In the genomic region with DNA sequence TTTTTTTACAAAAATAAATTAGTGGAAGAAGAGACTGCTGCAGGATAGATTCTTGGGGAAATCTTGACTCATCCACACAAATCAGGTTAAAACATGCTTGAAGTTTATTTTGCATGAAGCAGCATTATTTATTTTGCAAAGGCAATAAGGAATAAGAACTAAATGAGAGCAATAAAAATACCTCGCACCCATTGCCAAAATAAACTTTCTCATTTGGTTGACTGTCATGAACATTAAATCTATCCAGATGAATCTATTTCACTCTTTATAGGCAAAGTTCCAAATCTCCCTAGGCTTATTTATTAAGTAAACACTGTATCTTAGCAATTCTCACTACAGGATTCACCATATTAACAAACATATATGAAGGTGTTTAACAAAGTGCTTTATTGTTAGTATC, we compare ENCODE assay signal across 1 cellular context.
TF ChIP-seq lines count a peak whose summit lies in the region.

No MANE protein-coding gene starts in this region.

TF ChIP-seq in HepG2, 621 proteins besides CTCF, POLR2A, EP300 and RAD21 (continued from another document):
- TF ChIP-seq, protein P1, sequence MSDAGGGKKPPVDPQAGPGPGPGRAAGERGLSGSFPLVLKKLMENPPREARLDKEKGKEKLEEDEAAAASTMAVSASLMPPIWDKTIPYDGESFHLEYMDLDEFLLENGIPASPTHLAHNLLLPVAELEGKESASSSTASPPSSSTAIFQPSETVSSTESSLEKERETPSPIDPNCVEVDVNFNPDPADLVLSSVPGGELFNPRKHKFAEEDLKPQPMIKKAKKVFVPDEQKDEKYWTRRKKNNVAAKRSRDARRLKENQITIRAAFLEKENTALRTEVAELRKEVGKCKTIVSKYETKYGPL (CRISPR knock-in tag; IDR thresholded peaks at IDR 0.05) = no peak
- TF ChIP-seq ETV5 (CRISPR knock-in tag; IDR thresholded peaks at IDR 0.05; ENCODE audit: borderline replicate concordance) (no peak), ZNF256 (CRISPR knock-in tag; conservative IDR thresholded peaks at IDR 0.05) (no peak), ATF7 (IDR thresholded peaks at IDR 0.05) (no peak), ATF7 (CRISPR knock-in tag; IDR thresholded peaks at IDR 0.05) (no peak), KLF11 (CRISPR knock-in tag; IDR thresholded peaks at IDR 0.05) (no peak), ZNF839 (CRISPR knock-in tag; IDR thresholded peaks at IDR 0.05; ENCODE audit: borderline replicate concordance) (no peak), ATRX (CRISPR knock-in tag; IDR thresholded peaks at IDR 0.05; ENCODE audit: borderline replicate concordance) (no peak), NRL (CRISPR knock-in tag; IDR thresholded peaks at IDR 0.05; ENCODE audit: borderline replicate concordance) (no peak), NFYC (CRISPR knock-in tag; IDR thresholded peaks at IDR 0.05) (no peak), TAF1 (CRISPR knock-in tag; IDR thresholded peaks at IDR 0.05) (no peak), TRIM24 (CRISPR knock-in tag; IDR thresholded peaks at IDR 0.05) (no peak), HOXA3 (CRISPR knock-in tag; IDR thresholded peaks at IDR 0.05) (no peak)
- TF ChIP-seq, protein P2, sequence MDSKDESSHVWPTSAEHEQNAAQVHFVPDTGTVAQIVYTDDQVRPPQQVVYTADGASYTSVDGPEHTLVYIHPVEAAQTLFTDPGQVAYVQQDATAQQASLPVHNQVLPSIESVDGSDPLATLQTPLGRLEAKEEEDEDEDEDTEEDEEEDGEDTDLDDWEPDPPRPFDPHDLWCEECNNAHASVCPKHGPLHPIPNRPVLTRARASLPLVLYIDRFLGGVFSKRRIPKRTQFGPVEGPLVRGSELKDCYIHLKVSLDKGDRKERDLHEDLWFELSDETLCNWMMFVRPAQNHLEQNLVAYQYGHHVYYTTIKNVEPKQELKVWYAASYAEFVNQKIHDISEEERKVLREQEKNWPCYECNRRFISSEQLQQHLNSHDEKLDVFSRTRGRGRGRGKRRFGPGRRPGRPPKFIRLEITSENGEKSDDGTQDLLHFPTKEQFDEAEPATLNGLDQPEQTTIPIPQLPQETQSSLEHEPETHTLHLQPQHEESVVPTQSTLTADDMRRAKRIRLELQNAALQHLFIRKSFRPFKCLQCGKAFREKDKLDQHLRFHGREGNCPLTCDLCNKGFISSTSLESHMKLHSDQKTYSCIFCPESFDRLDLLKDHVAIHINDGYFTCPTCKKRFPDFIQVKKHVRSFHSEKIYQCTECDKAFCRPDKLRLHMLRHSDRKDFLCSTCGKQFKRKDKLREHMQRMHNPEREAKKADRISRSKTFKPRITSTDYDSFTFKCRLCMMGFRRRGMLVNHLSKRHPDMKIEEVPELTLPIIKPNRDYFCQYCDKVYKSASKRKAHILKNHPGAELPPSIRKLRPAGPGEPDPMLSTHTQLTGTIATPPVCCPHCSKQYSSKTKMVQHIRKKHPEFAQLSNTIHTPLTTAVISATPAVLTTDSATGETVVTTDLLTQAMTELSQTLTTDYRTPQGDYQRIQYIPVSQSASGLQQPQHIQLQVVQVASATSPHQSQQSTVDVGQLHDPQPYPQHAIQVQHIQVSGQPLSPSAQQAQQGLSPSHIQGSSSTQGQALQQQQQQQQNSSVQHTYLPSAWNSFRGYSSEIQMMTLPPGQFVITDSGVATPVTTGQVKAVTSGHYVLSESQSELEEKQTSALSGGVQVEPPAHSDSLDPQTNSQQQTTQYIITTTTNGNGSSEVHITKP (CRISPR knock-in tag; IDR thresholded peaks at IDR 0.05; ENCODE audit: low read depth) = no peak
- TF ChIP-seq, protein P3, sequence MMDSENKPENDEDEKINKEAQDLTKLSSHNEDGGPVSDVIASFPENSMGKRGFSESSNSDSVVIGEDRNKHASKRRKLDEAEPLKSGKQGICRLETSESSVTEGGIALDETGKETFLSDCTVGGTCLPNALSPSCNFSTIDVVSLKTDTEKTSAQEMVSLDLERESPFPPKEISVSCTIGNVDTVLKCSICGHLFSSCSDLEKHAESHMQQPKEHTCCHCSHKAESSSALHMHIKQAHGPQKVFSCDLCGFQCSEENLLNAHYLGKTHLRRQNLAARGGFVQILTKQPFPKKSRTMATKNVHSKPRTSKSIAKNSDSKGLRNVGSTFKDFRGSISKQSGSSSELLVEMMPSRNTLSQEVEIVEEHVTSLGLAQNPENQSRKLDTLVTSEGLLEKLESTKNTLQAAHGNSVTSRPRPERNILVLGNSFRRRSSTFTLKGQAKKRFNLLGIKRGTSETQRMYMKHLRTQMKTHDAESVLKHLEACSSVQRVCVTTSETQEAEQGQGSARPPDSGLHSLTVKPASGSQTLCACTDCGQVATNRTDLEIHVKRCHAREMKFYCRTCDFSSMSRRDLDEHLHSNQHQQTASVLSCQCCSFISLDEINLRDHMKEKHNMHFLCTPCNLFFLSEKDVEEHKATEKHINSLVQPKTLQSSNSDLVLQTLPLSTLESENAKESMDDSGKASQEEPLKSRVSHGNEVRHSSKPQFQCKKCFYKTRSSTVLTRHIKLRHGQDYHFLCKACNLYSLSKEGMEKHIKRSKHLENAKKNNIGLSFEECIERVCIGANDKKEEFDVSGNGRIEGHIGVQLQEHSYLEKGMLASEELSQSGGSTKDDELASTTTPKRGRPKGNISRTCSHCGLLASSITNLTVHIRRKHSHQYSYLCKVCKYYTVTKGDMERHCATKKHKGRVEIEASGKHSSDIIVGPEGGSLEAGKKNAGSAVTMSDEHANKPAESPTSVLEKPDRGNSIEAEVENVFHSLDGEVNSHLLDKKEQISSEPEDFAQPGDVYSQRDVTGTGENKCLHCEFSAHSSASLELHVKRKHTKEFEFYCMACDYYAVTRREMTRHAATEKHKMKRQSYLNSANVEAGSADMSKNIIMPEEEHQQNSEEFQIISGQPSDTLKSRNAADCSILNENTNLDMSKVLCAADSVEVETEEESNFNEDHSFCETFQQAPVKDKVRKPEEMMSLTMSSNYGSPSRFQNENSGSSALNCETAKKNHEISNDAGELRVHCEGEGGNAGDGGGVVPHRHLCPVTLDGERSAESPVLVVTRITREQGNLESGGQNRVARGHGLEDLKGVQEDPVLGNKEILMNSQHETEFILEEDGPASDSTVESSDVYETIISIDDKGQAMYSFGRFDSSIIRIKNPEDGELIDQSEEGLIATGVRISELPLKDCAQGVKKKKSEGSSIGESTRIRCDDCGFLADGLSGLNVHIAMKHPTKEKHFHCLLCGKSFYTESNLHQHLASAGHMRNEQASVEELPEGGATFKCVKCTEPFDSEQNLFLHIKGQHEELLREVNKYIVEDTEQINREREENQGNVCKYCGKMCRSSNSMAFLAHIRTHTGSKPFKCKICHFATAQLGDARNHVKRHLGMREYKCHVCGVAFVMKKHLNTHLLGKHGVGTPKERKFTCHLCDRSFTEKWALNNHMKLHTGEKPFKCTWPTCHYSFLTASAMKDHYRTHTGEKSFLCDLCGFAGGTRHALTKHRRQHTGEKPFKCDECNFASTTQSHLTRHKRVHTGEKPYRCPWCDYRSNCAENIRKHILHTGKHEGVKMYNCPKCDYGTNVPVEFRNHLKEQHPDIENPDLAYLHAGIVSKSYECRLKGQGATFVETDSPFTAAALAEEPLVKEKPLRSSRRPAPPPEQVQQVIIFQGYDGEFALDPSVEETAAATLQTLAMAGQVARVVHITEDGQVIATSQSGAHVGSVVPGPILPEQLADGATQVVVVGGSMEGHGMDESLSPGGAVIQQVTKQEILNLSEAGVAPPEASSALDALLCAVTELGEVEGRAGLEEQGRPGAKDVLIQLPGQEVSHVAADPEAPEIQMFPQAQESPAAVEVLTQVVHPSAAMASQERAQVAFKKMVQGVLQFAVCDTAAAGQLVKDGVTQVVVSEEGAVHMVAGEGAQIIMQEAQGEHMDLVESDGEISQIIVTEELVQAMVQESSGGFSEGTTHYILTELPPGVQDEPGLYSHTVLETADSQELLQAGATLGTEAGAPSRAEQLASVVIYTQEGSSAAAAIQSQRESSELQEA (CRISPR knock-in tag; IDR thresholded peaks at IDR 0.05; ENCODE audit: not compliant biosample characterization) = no peak
- TF ChIP-seq, protein P4, sequence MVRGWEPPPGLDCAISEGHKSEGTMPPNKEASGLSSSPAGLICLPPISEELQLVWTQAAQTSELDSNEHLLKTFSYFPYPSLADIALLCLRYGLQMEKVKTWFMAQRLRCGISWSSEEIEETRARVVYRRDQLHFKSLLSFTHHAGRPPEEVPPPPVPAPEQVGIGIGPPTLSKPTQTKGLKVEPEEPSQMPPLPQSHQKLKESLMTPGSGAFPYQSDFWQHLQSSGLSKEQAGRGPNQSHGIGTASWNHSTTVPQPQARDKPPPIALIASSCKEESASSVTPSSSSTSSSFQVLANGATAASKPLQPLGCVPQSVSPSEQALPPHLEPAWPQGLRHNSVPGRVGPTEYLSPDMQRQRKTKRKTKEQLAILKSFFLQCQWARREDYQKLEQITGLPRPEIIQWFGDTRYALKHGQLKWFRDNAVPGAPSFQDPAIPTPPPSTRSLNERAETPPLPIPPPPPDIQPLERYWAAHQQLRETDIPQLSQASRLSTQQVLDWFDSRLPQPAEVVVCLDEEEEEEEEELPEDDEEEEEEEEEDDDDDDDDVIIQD (CRISPR knock-in tag; IDR thresholded peaks at IDR 0.05; ENCODE audit: low read depth) = no peak
- TF ChIP-seq, protein P5, sequence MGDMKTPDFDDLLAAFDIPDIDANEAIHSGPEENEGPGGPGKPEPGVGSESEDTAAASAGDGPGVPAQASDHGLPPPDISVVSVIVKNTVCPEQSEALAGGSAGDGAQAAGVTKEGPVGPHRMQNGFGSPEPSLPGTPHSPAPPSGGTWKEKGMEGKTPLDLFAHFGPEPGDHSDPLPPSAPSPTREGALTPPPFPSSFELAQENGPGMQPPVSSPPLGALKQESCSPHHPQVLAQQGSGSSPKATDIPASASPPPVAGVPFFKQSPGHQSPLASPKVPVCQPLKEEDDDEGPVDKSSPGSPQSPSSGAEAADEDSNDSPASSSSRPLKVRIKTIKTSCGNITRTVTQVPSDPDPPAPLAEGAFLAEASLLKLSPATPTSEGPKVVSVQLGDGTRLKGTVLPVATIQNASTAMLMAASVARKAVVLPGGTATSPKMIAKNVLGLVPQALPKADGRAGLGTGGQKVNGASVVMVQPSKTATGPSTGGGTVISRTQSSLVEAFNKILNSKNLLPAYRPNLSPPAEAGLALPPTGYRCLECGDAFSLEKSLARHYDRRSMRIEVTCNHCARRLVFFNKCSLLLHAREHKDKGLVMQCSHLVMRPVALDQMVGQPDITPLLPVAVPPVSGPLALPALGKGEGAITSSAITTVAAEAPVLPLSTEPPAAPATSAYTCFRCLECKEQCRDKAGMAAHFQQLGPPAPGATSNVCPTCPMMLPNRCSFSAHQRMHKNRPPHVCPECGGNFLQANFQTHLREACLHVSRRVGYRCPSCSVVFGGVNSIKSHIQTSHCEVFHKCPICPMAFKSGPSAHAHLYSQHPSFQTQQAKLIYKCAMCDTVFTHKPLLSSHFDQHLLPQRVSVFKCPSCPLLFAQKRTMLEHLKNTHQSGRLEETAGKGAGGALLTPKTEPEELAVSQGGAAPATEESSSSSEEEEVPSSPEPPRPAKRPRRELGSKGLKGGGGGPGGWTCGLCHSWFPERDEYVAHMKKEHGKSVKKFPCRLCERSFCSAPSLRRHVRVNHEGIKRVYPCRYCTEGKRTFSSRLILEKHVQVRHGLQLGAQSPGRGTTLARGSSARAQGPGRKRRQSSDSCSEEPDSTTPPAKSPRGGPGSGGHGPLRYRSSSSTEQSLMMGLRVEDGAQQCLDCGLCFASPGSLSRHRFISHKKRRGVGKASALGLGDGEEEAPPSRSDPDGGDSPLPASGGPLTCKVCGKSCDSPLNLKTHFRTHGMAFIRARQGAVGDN (CRISPR knock-in tag; IDR thresholded peaks at IDR 0.05) = no peak
TF ChIP-seq in HepG2: peak in this region for 0.
